15 cellular contexts compared by ENCODE assay signal in the genomic region with DNA sequence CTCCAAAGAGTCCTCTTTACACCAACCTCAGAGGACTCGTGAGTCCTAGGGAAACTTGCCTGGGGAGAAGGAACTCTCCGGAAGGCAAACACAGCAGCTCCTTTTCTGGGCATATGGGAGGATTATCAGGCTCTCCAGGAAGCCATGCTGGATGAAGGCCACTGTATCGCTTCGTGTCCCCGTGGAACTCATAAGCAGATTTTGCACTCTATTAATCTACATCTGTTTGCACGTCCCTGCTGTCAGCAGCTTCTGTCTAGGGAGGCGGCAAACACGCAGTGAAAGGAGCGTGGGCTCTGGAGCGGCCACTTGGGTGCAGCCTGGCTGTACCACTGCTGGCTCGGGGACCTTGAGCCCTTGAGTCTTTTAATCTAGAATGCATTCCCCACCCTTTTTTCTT.
DNase-seq lines count a peak whose midpoint lies in the region; ATAC-seq and TF ChIP-seq lines count a peak whose summit lies in the region.
"Had no signal": no experiment of that assay in that cellular context is flagged by ENCODE, and none has a peak within 500 bp of the region (broad histone marks: within the 10 kb centered on the region; RNA-seq: fewer than 3 reads in every experiment).

No MANE protein-coding gene starts in this region.

- no peak overlapping the region for H3K27ac ChIP-seq in endodermal cell (ENCODE audit: low read depth, low read length)
- peak overlapping the region; percentile 18 to 66 for H3K27ac ChIP-seq in thoracic aorta
- no peak overlapping the region for H3K27ac ChIP-seq in psoas muscle
- H3K27ac ChIP-seq in A673 (ENCODE audit: low read depth, low read length, poor library complexity, severe bottlenecking): no peak overlapping the region

- peaks cover 15% of the 10 kb centered on the region for H3K4me1 Mint-ChIP-seq in endodermal cell

- CTCF ChIA-PET in A673 (lab: Charles Lee): no interaction called here

- no peaks in the 10 kb centered on the region for H3K36me3 Mint-ChIP-seq in endodermal cell (ENCODE audit: low read depth)
- H3K36me3 Mint-ChIP-seq: CD8-positive, alpha-beta T cell had no signal

- H3K27me3 ChIP-seq in endodermal cell (ENCODE audit: control insufficient read depth, insufficient read depth, low read length, poor library complexity, severe bottlenecking): no peaks in the 10 kb centered on the region
- no peaks in the 10 kb centered on the region for H3K27me3 ChIP-seq in thoracic aorta (replicated peaks; ENCODE audit: insufficient read depth)
- peaks cover 0 to 28% (median 0%) of the 10 kb centered on the region in 3 donors for H3K27me3 ChIP-seq in psoas muscle (ENCODE audit: insufficient read depth in 3 of 3, low read length in 2 of 3)
- no peaks in the 10 kb centered on the region for H3K27me3 ChIP-seq in A673 (replicated peaks; ENCODE audit: insufficient read depth, low read depth, low read length, poor library complexity)

- H3K36me3 ChIP-seq in endodermal cell (ENCODE audit: control insufficient read depth, insufficient read depth, low read length) (no peaks in the 10 kb centered on the region), thoracic aorta (peaks cover 3% of the 10 kb centered on the region), psoas muscle (ENCODE audit: insufficient read depth in 1 of 2, low read depth in 1 of 2) (no peaks in the 10 kb centered on the region), A673 (ENCODE audit: insufficient read depth, low read length, poor library complexity, severe bottlenecking) (no peaks in the 10 kb centered on the region)
- H3K36me3 ChIP-seq: MG63 had no signal

- no peak overlapping the region for H3K9ac ChIP-seq in endodermal cell (ENCODE audit: extremely low read depth, low read length, poor library complexity, severe bottlenecking)

- H3K4me3 ChIP-seq in endodermal cell (ENCODE audit: low read length) (no peak overlapping the region), thoracic aorta (peak overlapping the region; percentile 15), psoas muscle (no peak overlapping the region), A673 (ENCODE audit: low read depth, low read length, poor library complexity, severe bottlenecking) (no peak overlapping the region)
- H3K4me3 ChIP-seq: MG63 had no signal

- POLR2A ChIA-PET in A673 (lab: Charles Lee; ENCODE audit: low non-redundant PET): no interaction called here

- H3K4me1 ChIP-seq in endodermal cell (ENCODE audit: control insufficient read depth, insufficient read depth, low read length) (peaks cover 12% of the 10 kb centered on the region), thoracic aorta (ENCODE audit: control insufficient read depth in 1 of 2, low read depth in 2 of 2) (peaks cover 44 to 100% of the 10 kb centered on the region in 2 donors), psoas muscle (no peaks in the 10 kb centered on the region), A673 (ENCODE audit: insufficient read depth, low read length, poor library complexity, severe bottlenecking) (no peaks in the 10 kb centered on the region)

- no TSS peak for BruUV-seq in A673 (replicated peaks; lab: Mats Ljungman, UMichigan)

- no peak for TF ChIP-seq CTCF in endodermal cell (conservative IDR thresholded peaks at IDR 0.05)
- no peak for TF ChIP-seq CTCF in thoracic aorta (IDR thresholded peaks at IDR 0.05)
- TF ChIP-seq CTCF in psoas muscle (IDR thresholded peaks at IDR 0.05): no peak
- no peak for TF ChIP-seq CTCF in A673 (conservative IDR thresholded peaks at IDR 0.05; ENCODE audit: low read depth, low read length)

- H3K27ac Mint-ChIP-seq in endodermal cell: peak overlapping the region; percentile 73
- H3K27ac Mint-ChIP-seq: activated CD4-positive, alpha-beta T cell treated with anti-CD3 and anti-CD28 coated beads, Interleukin-2, amount 10 ng/mL, durations not matched to agents 24 days and 14 days; CD8-positive, alpha-beta T cell; T-helper 1 cell treated with Interleukin-12 subunit alpha and Interleukin-12 subunit beta and Interleukin-4 antibody, amounts not matched to agents 30 μg/mL and 1 μg/mL, for 36 hours had no signal

- no peak overlapping the region for H3K4me3 Mint-ChIP-seq in endodermal cell
- H3K4me3 Mint-ChIP-seq: activated CD4-positive, alpha-beta T cell treated with anti-CD3 and anti-CD28 coated beads, Interleukin-2, amount 10 ng/mL, durations not matched to agents 24 days and 14 days; CD8-positive, alpha-beta T cell; T-helper 1 cell treated with Interleukin-12 subunit alpha and Interleukin-12 subunit beta and Interleukin-4 antibody, amounts not matched to agents 30 μg/mL and 1 μg/mL, for 36 hours had no signal

- WGBS in endodermal cell (ENCODE audit: insufficient coverage in 1 of 2, insufficient read length in 1 of 2), 2 experiments: 88 to 89% methylated on average over 9 to 11 of the region's 11 CpGs
- 18 to 43% (median 29%) methylated on average over 11 of the region's 11 CpGs for WGBS in psoas muscle, 3 donors

- H3K9me3 Mint-ChIP-seq in endodermal cell: no peaks in the 10 kb centered on the region
- H3K9me3 Mint-ChIP-seq: activated CD4-positive, alpha-beta T cell treated with anti-CD3 and anti-CD28 coated beads, Interleukin-2, amount 10 ng/mL, durations not matched to agents 24 days and 14 days; CD8-positive, alpha-beta T cell; H9; T-helper 1 cell treated with Interleukin-12 subunit alpha and Interleukin-12 subunit beta and Interleukin-4 antibody, amounts not matched to agents 30 μg/mL and 1 μg/mL, for 36 hours had no signal

- no peaks in the 10 kb centered on the region for H3K9me3 ChIP-seq in endodermal cell (ENCODE audit: control insufficient read depth, low read length)
- H3K9me3 ChIP-seq in thoracic aorta: no peaks in the 10 kb centered on the region
- H3K9me3 ChIP-seq in psoas muscle: no peaks in the 10 kb centered on the region
- no peaks in the 10 kb centered on the region for H3K9me3 ChIP-seq in A673 (ENCODE audit: low read depth, low read length, poor library complexity, severe bottlenecking)
- H3K9me3 ChIP-seq: MG63 had no signal

- peak; percentile 92 for DNase-seq in NCI-H2171 treated with DMSO at 0.1 percent for 48 hours (lab: John Stamatoyannopoulos, UW)
- no peak for DNase-seq in endodermal cell
- DNase-seq in left lobe of liver (ENCODE audit: low spot score): no peak
- no peak for DNase-seq in thoracic aorta (ENCODE audit: low spot score)
- no peak for DNase-seq in NCI-H1105 treated with DMSO at 0.1 percent for 48 hours (lab: John Stamatoyannopoulos, UW)
- no peak for DNase-seq in psoas muscle
- no peak for DNase-seq in A673 (ENCODE audit: low spot score)
- DNase-seq: activated CD4-positive, alpha-beta T cell treated with anti-CD3 and anti-CD28 coated beads, Interleukin-2, amount 10 ng/mL, durations not matched to agents 24 days and 14 days; amniotic stem cell; CD8-positive, alpha-beta T cell; foreskin melanocyte; H9; MG63; NCI-H345 had no signal

- ATAC-seq in left lobe of liver: peak; percentile 32
- ATAC-seq in thoracic aorta (ENCODE audit: insufficient number of reproducible peaks, low FRiP score, low read depth): peak; percentile 53
- ATAC-seq in psoas muscle: no peak
- ATAC-seq: CD8-positive, alpha-beta T cell had no signal

- peaks cover 4% of the 10 kb centered on the region for H3K27me3 Mint-ChIP-seq in endodermal cell (ENCODE audit: insufficient read depth)

- intact Hi-C loops in psoas muscle (cut with DNase I): no loop called here
- intact Hi-C loops in A673 (cut with micrococcal nuclease; ENCODE audit: unreplicated experiment): no loop called here

Comparison
In these comparisons a context has a peak if more than half of its experiments do, and no peak if none do; other contexts are left out.
1. H3K27ac ChIP-seq: peak in thoracic aorta (2 of 2); none in endodermal cell (single experiment), psoas muscle (single experiment) and A673 (single experiment).
2. ATAC-seq: peak in left lobe of liver (single experiment) and thoracic aorta (single experiment); none in psoas muscle (0 of 4).